In the genomic region with DNA sequence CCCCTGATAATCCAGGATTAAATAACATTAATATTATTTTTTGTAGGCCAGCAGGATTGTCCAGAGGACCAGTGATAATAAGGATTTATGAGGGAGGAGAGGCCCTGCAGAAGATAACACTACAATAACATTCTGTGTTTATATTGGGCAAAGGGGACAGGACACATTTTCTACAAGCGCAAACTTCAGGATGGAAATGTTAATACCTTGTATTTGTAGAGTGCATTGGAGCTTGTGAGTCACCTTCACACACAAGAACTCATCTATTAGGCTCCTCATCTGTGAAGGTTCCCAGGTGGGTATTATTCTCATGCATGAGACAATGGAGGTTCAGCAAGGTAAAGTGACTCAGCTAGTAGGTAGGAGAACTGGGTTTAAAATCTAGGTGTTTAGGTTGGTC, we compare ENCODE assay signal across 20 cellular contexts. TPM values are rescaled to one million over a fixed set of nuclear protein-coding genes. Genes with fewer than 3 reads are reported as not detected.
DNase-seq lines count a peak whose midpoint lies in the region; ATAC-seq and TF ChIP-seq lines count a peak whose summit lies in the region.
"Had no signal": no experiment of that assay in that cellular context is flagged by ENCODE, and none has a peak within 500 bp of the region (broad histone marks: within the 10 kb centered on the region; RNA-seq: fewer than 3 reads in every experiment).

No MANE protein-coding gene starts in this region.

- no peaks in the 10 kb centered on the region for H3K4me1 ChIP-seq in mammary epithelial cell (ENCODE audit: insufficient read depth, low read length)
- no peaks in the 10 kb centered on the region for H3K4me1 ChIP-seq in foreskin keratinocyte
- no peaks in the 10 kb centered on the region for H3K4me1 ChIP-seq in aorta (ENCODE audit: control insufficient read depth in 1 of 2, insufficient read depth in 2 of 2, low read length in 2 of 2)

- H3K79me2 ChIP-seq in mammary epithelial cell (ENCODE audit: insufficient read depth, low read length) = no peaks in the 10 kb centered on the region

- TF ChIP-seq CTCF in mammary epithelial cell (conservative IDR thresholded peaks at IDR 0.05 in 1 of 2, IDR thresholded peaks at IDR 0.05 in 1 of 2; ENCODE audit: extremely low read depth in 1 of 2, insufficient read depth in 1 of 2, low read depth in 1 of 2, low read length in 2 of 2) (no peak), MCF 10A (IDR thresholded peaks at IDR 0.05; ENCODE audit: unreplicated experiment) (no peak), foreskin keratinocyte (conservative IDR thresholded peaks at IDR 0.05) (no peak)

- no peak overlapping the region for H3K27ac Mint-ChIP-seq in MCF 10A (ENCODE audit: low read depth, unreplicated experiment)
- H3K27ac Mint-ChIP-seq: CD8-positive, alpha-beta memory T cell; H9 had no signal

- no peaks in the 10 kb centered on the region for H3K4me1 Mint-ChIP-seq in MCF 10A (ENCODE audit: insufficient read depth, unreplicated experiment)

- in situ Hi-C loops in mammary epithelial cell (cut with MboI; ENCODE audit: low sequenced_read_pairs in 2 of 2) = no loop called here

- no peaks in the 10 kb centered on the region for H3K36me3 ChIP-seq in mammary epithelial cell (ENCODE audit: insufficient read depth, low read length)
- no peaks in the 10 kb centered on the region for H3K36me3 ChIP-seq in aorta (ENCODE audit: control insufficient read depth in 1 of 2, insufficient read depth in 2 of 2, low read length in 1 of 2)

- H3K27me3 ChIP-seq in mammary epithelial cell (ENCODE audit: insufficient read depth, low read length) = no peaks in the 10 kb centered on the region
- no peaks in the 10 kb centered on the region for H3K27me3 ChIP-seq in foreskin keratinocyte
- no peaks in the 10 kb centered on the region for H3K27me3 ChIP-seq in aorta (ENCODE audit: control insufficient read depth in 1 of 2, insufficient read depth in 2 of 2, low read length in 1 of 2)

- H3K9ac ChIP-seq in mammary epithelial cell (ENCODE audit: insufficient read depth, low read length) = no peak overlapping the region
- H3K9ac ChIP-seq: GM23248 had no signal

- H3K9me3 Mint-ChIP-seq in MCF 10A (ENCODE audit: unreplicated experiment) = no peaks in the 10 kb centered on the region
- H3K9me3 Mint-ChIP-seq: H9 had no signal

- H2AFZ ChIP-seq in mammary epithelial cell (ENCODE audit: low read depth, low read length) = no peak overlapping the region
- H2AFZ ChIP-seq: GM23248 had no signal

- no peaks in the 10 kb centered on the region for H4K20me1 ChIP-seq in mammary epithelial cell (ENCODE audit: insufficient read depth, low read length)

- no peaks in the 10 kb centered on the region for H3K27me3 Mint-ChIP-seq in MCF 10A (ENCODE audit: insufficient read depth, unreplicated experiment)

- H3K36me3 Mint-ChIP-seq in MCF 10A (ENCODE audit: insufficient read depth, unreplicated experiment) = no peaks in the 10 kb centered on the region
- H3K36me3 Mint-ChIP-seq: CD8-positive, alpha-beta memory T cell had no signal

- no TSS peak for BruUV-seq in mammary epithelial cell (replicated peaks; lab: Mats Ljungman, UMichigan)
- BruUV-seq in MCF 10A (replicated peaks; lab: Mats Ljungman, UMichigan) = no TSS peak

- intact Hi-C loops in mammary epithelial cell (cut with micrococcal nuclease) (no loop called here), MCF 10A (cut with micrococcal nuclease) (no loop called here), aorta (cut with DNase I) (no loop called here)

- POLR2A ChIA-PET in MCF 10A (lab: Yijun Ruan, JAX) = no interaction called here

- no peak overlapping the region for H3K4me3 Mint-ChIP-seq in MCF 10A (ENCODE audit: unreplicated experiment)
- H3K4me3 Mint-ChIP-seq: H9 had no signal

- dilution Hi-C loops in mammary epithelial cell (cut with HindIII; ENCODE audit: low sequenced_read_pairs) = no loop called here

- H3K27ac ChIP-seq in mammary epithelial cell (ENCODE audit: insufficient read depth, low read depth, low read length) = no peak overlapping the region
- H3K27ac ChIP-seq in foreskin keratinocyte = no peak overlapping the region
- no peak overlapping the region for H3K27ac ChIP-seq in aorta (ENCODE audit: low read depth in 1 of 2, low read length in 2 of 2)
- H3K27ac ChIP-seq: C4-2B, GM23248 had no signal

- CTCF ChIA-PET in mammary epithelial cell (lab: Charles Lee; ENCODE audit: low non-redundant PET) = no interaction called here
- CTCF ChIA-PET in MCF 10A (lab: Yijun Ruan, JAX) = no interaction called here

- no peak overlapping the region for H3K4me2 ChIP-seq in mammary epithelial cell (ENCODE audit: insufficient read depth, low read depth, low read length)

- DNase-seq in mammary epithelial cell (peak; percentile 22), MCF 10A (ENCODE audit: unreplicated experiment) (no peak), amniotic epithelial cell (ENCODE audit: low read depth) (peak; percentile 48), foreskin keratinocyte (peak; percentile 45 to 84), aorta (no peak), DMS 273 treated with DMSO at 0.1 percent for 48 hours (lab: John Stamatoyannopoulos, UW) (no peak)
- DNase-seq: CD8-positive, alpha-beta memory T cell; DMS79 treated with DMSO at 0.1 percent for 48 hours; GM23248; H9; MM.1S; NCI-H1048; NCI-H1417 treated with DMSO at 0.1 percent for 48 hours; NCI-H1930; NCI-H69; SIG-M5 had no signal

- H3K4me3 ChIP-seq in mammary epithelial cell (replicated peaks in 1 of 3; ENCODE audit: insufficient read depth in 1 of 3, low read depth in 2 of 3, low read length in 3 of 3) (no peak overlapping the region), aorta (ENCODE audit: low read length in 2 of 2) (no peak overlapping the region)
- H3K4me3 ChIP-seq: GM12878, GM23248, K562 had no signal

- WGBS in mammary epithelial cell (ENCODE audit: low coverage, missing lambda C conversion rate) = 92% methylated on average over 1 of the region's 1 CpG
- 87 to 91% methylated on average over 1 of the region's 1 CpG for WGBS in aorta, 2 donors

- peak; percentile 94 for ATAC-seq in foreskin keratinocyte
- ATAC-seq in aorta (ENCODE audit: low FRiP score) = no peak
- no peak for ATAC-seq in GM21619 (IDR thresholded peaks at IDR 0.05; ENCODE audit: unreplicated experiment)
- ATAC-seq: GM12878, K562 had no signal

- H3K9me3 ChIP-seq in mammary epithelial cell (replicated peaks; ENCODE audit: insufficient read depth, low read length) (no peaks in the 10 kb centered on the region), aorta (ENCODE audit: control insufficient read depth, low read length) (no peaks in the 10 kb centered on the region)

RNA-seq across cellular contexts. Expression of gene BAMBI, which starts 51.1 kb away (rescaled TPM):
- total RNA-seq in mammary epithelial cell (1 to 10 TPM; 4.2 to 7.0 TPM), MCF 10A (2022) (21.2 and 31.6 TPM in 2 replicates), foreskin keratinocyte (3.6 and 6.8 TPM in 2 replicates), aorta (10 to 100 TPM; 18.3 to 34.5 TPM)
- polyA plus RNA-seq in mammary epithelial cell (2.7 TPM), foreskin keratinocyte (2.9 and 6.1 TPM in 2 replicates), aorta (10 to 100 TPM in 1 of 2 donors, 1 to 10 TPM in 1; 4.8 to 18.6 TPM)
- polyA minus RNA-seq in mammary epithelial cell = not detected

Comparison
In these comparisons a context has a peak if more than half of its experiments do, and no peak if none do; other contexts are left out.
1. DNase-seq: peak in mammary epithelial cell (single experiment), amniotic epithelial cell (single experiment) and foreskin keratinocyte (2 of 2); none in MCF 10A (single experiment), aorta (0 of 2) and DMS 273 treated with DMSO at 0.1 percent for 48 hours (single experiment).